Comparison of ENCODE assay signal across 1 cellular context in genomic region chr1:20093940-20094391, GRCh38.
TF ChIP-seq lines count a peak whose summit lies in the region.

No MANE protein-coding gene starts in this region.

TF ChIP-seq in K562, 482 proteins besides CTCF, POLR2A, EP300 and RAD21:
- TF ChIP-seq CEBPB (tag; IDR thresholded peaks at IDR 0.05): peak; percentile 73
- no peak for TF ChIP-seq SMAD4 (CRISPR knock-in tag; conservative IDR thresholded peaks at IDR 0.05)
